Comparison of ENCODE assay signal across 20 cellular contexts in genomic region chr2:221434155-221434554, GRCh38.
"Had no signal": no experiment of that assay in that cellular context is flagged by ENCODE, and none has a peak within 500 bp of the region (broad histone marks: within the 10 kb centered on the region; RNA-seq: fewer than 3 reads in every experiment).

No MANE protein-coding gene starts in this region.

- H3K27me3 ChIP-seq: body of pancreas, heart right ventricle, thyroid gland had no signal

- ATAC-seq: activated CD8-positive, alpha-beta T cell treated with anti-CD3 and anti-CD28 coated beads for 36 hours; activated T-helper 17 cell treated with anti-CD3 and anti-CD28 coated beads, Interleukin-2, amount 50 U/mL, for 72 hours; body of pancreas; heart right ventricle; natural killer cell had no signal

- H3K27ac Mint-ChIP-seq: activated CD4-positive, alpha-beta T cell treated with anti-CD3 and anti-CD28 coated beads, Interleukin-2, amount 10 ng/mL, durations not matched to agents 24 days and 14 days; activated CD8-positive, alpha-beta T cell treated with anti-CD3 and anti-CD28 coated beads for 36 hours; activated naive CD8-positive, alpha-beta T cell treated with anti-CD3 and anti-CD28 coated beads, Interleukin-2, amount 10 ng/mL, durations not matched to agents 7 days and 5 days; activated T-helper 17 cell treated with anti-CD3 and anti-CD28 coated beads, Interleukin-2, amount 50 U/mL, for 72 hours; endodermal cell; natural killer cell; T-helper 2 cell treated with Interferon-gamma antibody and Interleukin-4, amounts not matched to agents 5 μg/mL and 100 μg/mL, for 36 hours had no signal

- H3K27ac ChIP-seq: body of pancreas, heart right ventricle, thyroid gland had no signal

- H3K36me3 ChIP-seq: thyroid gland had no signal

- H3K4me1 ChIP-seq: body of pancreas had no signal

- H3K4me3 ChIP-seq: body of pancreas, heart right ventricle, thyroid gland had no signal

- H3K9me3 ChIP-seq: body of pancreas, heart right ventricle, thyroid gland had no signal

- DNase-seq: activated CD4-positive, alpha-beta T cell treated with anti-CD3 and anti-CD28 coated beads, Interleukin-2, amount 10 ng/mL, durations not matched to agents 24 days and 14 days; activated CD8-positive, alpha-beta T cell treated with anti-CD3 and anti-CD28 coated beads for 36 hours; activated naive CD4-positive, alpha-beta T cell; activated naive CD8-positive, alpha-beta T cell treated with anti-CD3 and anti-CD28 coated beads, Interleukin-2, amount 10 ng/mL, durations not matched to agents 7 days and 5 days; activated T-cell treated with anti-CD3 and anti-CD28 coated beads, Interleukin-2, amount 50 U/mL, for 1 hour; amygdala; body of pancreas; caudate nucleus; endodermal cell; erythroblast; heart right ventricle; natural killer cell; retina; stimulated activated CD4-positive, alpha-beta T cell treated with anti-CD3 and anti-CD28 coated beads, Interleukin-12 subunit alpha, Interleukin-12 subunit beta, amount 100 ng/mL, for 4 hours; stimulated activated CD4-positive, alpha-beta T cell treated with anti-CD3 and anti-CD28 coated beads, Interleukin-1b, Interleukin-23, amount 100 ng/mL, for 48 hours; stimulated activated CD8-positive, alpha-beta memory T cell treated with anti-CD3 and anti-CD28 coated beads, Interleukin-4, amount 100 ng/mL, for 48 hours; stimulated activated naive CD4-positive, alpha-beta T cell treated with Interleukin-2 at 50 U/mL for 16 hours; thyroid gland had no signal

- H3K4me3 Mint-ChIP-seq: activated CD4-positive, alpha-beta T cell treated with anti-CD3 and anti-CD28 coated beads, Interleukin-2, amount 10 ng/mL, durations not matched to agents 24 days and 14 days; activated CD8-positive, alpha-beta T cell treated with anti-CD3 and anti-CD28 coated beads for 36 hours; activated naive CD8-positive, alpha-beta T cell treated with anti-CD3 and anti-CD28 coated beads, Interleukin-2, amount 10 ng/mL, durations not matched to agents 7 days and 5 days; activated T-helper 17 cell treated with anti-CD3 and anti-CD28 coated beads, Interleukin-2, amount 50 U/mL, for 72 hours; endodermal cell; natural killer cell; T-helper 2 cell treated with Interferon-gamma antibody and Interleukin-4, amounts not matched to agents 5 μg/mL and 100 μg/mL, for 36 hours had no signal

- H3K27me3 Mint-ChIP-seq: activated CD8-positive, alpha-beta T cell treated with anti-CD3 and anti-CD28 coated beads for 36 hours; activated naive CD8-positive, alpha-beta T cell treated with anti-CD3 and anti-CD28 coated beads, Interleukin-2, amount 10 ng/mL, durations not matched to agents 7 days and 5 days; activated T-helper 17 cell treated with anti-CD3 and anti-CD28 coated beads, Interleukin-2, amount 50 U/mL, for 72 hours had no signal

- H3K36me3 Mint-ChIP-seq: activated naive CD8-positive, alpha-beta T cell treated with anti-CD3 and anti-CD28 coated beads, Interleukin-2, amount 10 ng/mL, durations not matched to agents 7 days and 5 days; natural killer cell had no signal

- H3K4me1 Mint-ChIP-seq: activated CD4-positive, alpha-beta T cell treated with anti-CD3 and anti-CD28 coated beads, Interleukin-2, amount 10 ng/mL, durations not matched to agents 24 days and 14 days; activated naive CD8-positive, alpha-beta T cell treated with anti-CD3 and anti-CD28 coated beads, Interleukin-2, amount 10 ng/mL, durations not matched to agents 7 days and 5 days; activated T-helper 17 cell treated with anti-CD3 and anti-CD28 coated beads, Interleukin-2, amount 50 U/mL, for 72 hours; natural killer cell had no signal

- H3K9me3 Mint-ChIP-seq: activated CD4-positive, alpha-beta T cell treated with anti-CD3 and anti-CD28 coated beads, Interleukin-2, amount 10 ng/mL, durations not matched to agents 24 days and 14 days; activated CD8-positive, alpha-beta T cell treated with anti-CD3 and anti-CD28 coated beads for 36 hours; activated naive CD8-positive, alpha-beta T cell treated with anti-CD3 and anti-CD28 coated beads, Interleukin-2, amount 10 ng/mL, durations not matched to agents 7 days and 5 days; activated T-helper 17 cell treated with anti-CD3 and anti-CD28 coated beads, Interleukin-2, amount 50 U/mL, for 72 hours; endodermal cell; natural killer cell; T-helper 2 cell treated with Interferon-gamma antibody and Interleukin-4, amounts not matched to agents 5 μg/mL and 100 μg/mL, for 36 hours had no signal
